ENCODE assay signal across 27 cellular contexts in the genomic region with DNA sequence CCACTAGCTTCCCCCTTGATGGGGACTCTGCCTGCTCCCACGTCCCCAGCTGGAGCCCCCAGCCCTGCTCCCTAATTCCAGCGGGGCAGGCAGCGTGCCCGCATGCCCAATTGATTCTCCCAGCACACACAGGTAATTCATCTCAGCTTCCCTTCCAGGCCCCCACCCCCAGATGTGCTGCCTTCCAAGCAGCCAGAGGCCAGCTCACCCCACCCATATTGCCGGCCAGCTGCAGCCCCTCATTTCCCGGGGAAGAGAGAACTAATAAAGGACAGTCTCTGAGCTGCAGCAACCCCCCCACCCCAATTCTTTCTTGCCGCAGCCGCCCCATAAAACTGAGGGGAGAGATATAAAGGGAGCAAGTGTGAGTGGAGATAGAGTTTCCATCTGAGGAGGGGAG.
"Had no signal": no experiment of that assay in that cellular context is flagged by ENCODE, and none has a peak within 500 bp of the region (broad histone marks: within the 10 kb centered on the region; RNA-seq: fewer than 3 reads in every experiment).

No MANE protein-coding gene starts in this region.

- H3K36me3 ChIP-seq: neutrophil, pancreas, prostate gland, right atrium auricular region, stomach, thoracic aorta, thyroid gland, tibial nerve, upper lobe of left lung, uterus had no signal

- H3K4me2 ChIP-seq: smooth muscle cell had no signal

- H3K4me3 ChIP-seq: pancreas, prostate gland, right atrium auricular region, skin epidermis, smooth muscle cell, stomach, thoracic aorta, thyroid gland, tibial nerve, upper lobe of left lung, uterus had no signal

- H3K9me3 Mint-ChIP-seq: natural killer cell treated with Interleukin-12 subunit alpha and Interleukin-12 subunit beta and Interleukin-15 and Interleukin-18, amount 100 ng/mL, for 72 hours; neural crest cell; stimulated activated effector memory CD8-positive, alpha-beta T cell treated with anti-CD3 and anti-CD28 coated beads, Interleukin-12 subunit alpha, Interleukin-12 subunit beta, amount 100 ng/mL, for 72 hours; stimulated activated naive B cell treated with anti-CD40 and anti-IgM and Interleukin-4, amounts not matched to agents 10 μg/mL and 1 μg/mL and 100 μg/mL, for 72 hours; stimulated activated naive CD8-positive, alpha-beta T cell treated with anti-CD3 and anti-CD28 coated beads, Interleukin-15, Interleukin-2, amounts not matched to agents 100 ng/mL and 50 ng/mL, for 24 hours had no signal

- H3K9me3 ChIP-seq: neutrophil, pancreas, prostate gland, right atrium auricular region, stomach, thoracic aorta, thyroid gland, tibial nerve, upper lobe of left lung, uterus had no signal

- DNase-seq: naive B cell; naive thymus-derived CD8-positive, alpha-beta T cell; nucleus accumbens; pancreas; retina; stimulated activated CD4-positive, alpha-beta T cell treated with anti-CD3 and anti-CD28 coated beads, Interleukin-15, amount 100 ng/mL, for 24 hours; stimulated activated CD4-positive, alpha-beta T cell treated with anti-CD3 and anti-CD28 coated beads, Interleukin-2, amount 100 ng/mL, for 24 hours; stimulated activated CD4-positive, alpha-beta T cell treated with anti-CD3 and anti-CD28 coated beads, Interleukin-2, amount 100 ng/mL, for 48 hours; stimulated activated CD4-positive, alpha-beta T cell treated with anti-CD3 and anti-CD28 coated beads, Interleukin-4, amount 100 ng/mL, for 24 hours; stimulated activated naive B cell treated with anti-CD40 and anti-IgM and Interleukin-4, amounts not matched to agents 10 μg/mL and 1 μg/mL and 100 μg/mL, for 72 hours; stimulated activated naive CD4-positive, alpha-beta T cell treated with Interleukin-2 at 50 U/mL for 16 hours; stomach; thyroid gland; trophoblast cell; upper lobe of left lung; uterus had no signal

- FAIRE-seq: pancreas had no signal

- H3K4me3 Mint-ChIP-seq: naive B cell; naive thymus-derived CD8-positive, alpha-beta T cell; natural killer cell treated with Interleukin-12 subunit alpha and Interleukin-12 subunit beta and Interleukin-15 and Interleukin-18, amount 100 ng/mL, for 72 hours; neural crest cell; stimulated activated effector memory CD8-positive, alpha-beta T cell treated with anti-CD3 and anti-CD28 coated beads, Interleukin-12 subunit alpha, Interleukin-12 subunit beta, amount 100 ng/mL, for 72 hours; stimulated activated naive B cell treated with anti-CD40 and anti-IgM and Interleukin-4, amounts not matched to agents 10 μg/mL and 1 μg/mL and 100 μg/mL, for 72 hours; stimulated activated naive CD8-positive, alpha-beta T cell treated with anti-CD3 and anti-CD28 coated beads, Interleukin-15, Interleukin-2, amounts not matched to agents 100 ng/mL and 50 ng/mL, for 24 hours had no signal

- H3K4me1 Mint-ChIP-seq: stimulated activated effector memory CD8-positive, alpha-beta T cell treated with anti-CD3 and anti-CD28 coated beads, Interleukin-12 subunit alpha, Interleukin-12 subunit beta, amount 100 ng/mL, for 72 hours; stimulated activated naive B cell treated with anti-CD40 and anti-IgM and Interleukin-4, amounts not matched to agents 10 μg/mL and 1 μg/mL and 100 μg/mL, for 72 hours had no signal

- H3K27me3 ChIP-seq: neutrophil, pancreas, right atrium auricular region, thyroid gland, tibial nerve, upper lobe of left lung, uterus had no signal

- H3K27me3 Mint-ChIP-seq: naive thymus-derived CD8-positive, alpha-beta T cell; natural killer cell treated with Interleukin-12 subunit alpha and Interleukin-12 subunit beta and Interleukin-15 and Interleukin-18, amount 100 ng/mL, for 72 hours; stimulated activated naive CD8-positive, alpha-beta T cell treated with anti-CD3 and anti-CD28 coated beads, Interleukin-15, Interleukin-2, amounts not matched to agents 100 ng/mL and 50 ng/mL, for 24 hours had no signal

- H3K27ac Mint-ChIP-seq: naive thymus-derived CD8-positive, alpha-beta T cell; natural killer cell treated with Interleukin-12 subunit alpha and Interleukin-12 subunit beta and Interleukin-15 and Interleukin-18, amount 100 ng/mL, for 72 hours; stimulated activated effector memory CD8-positive, alpha-beta T cell treated with anti-CD3 and anti-CD28 coated beads, Interleukin-12 subunit alpha, Interleukin-12 subunit beta, amount 100 ng/mL, for 72 hours; stimulated activated naive B cell treated with anti-CD40 and anti-IgM and Interleukin-4, amounts not matched to agents 10 μg/mL and 1 μg/mL and 100 μg/mL, for 72 hours; stimulated activated naive CD8-positive, alpha-beta T cell treated with anti-CD3 and anti-CD28 coated beads, Interleukin-15, Interleukin-2, amounts not matched to agents 100 ng/mL and 50 ng/mL, for 24 hours had no signal

- H3K4me1 ChIP-seq: pancreas, prostate gland, uterus had no signal

- H3K27ac ChIP-seq: neutrophil, pancreas, prostate gland, right atrium auricular region, skin epidermis, stomach, thoracic aorta, thyroid gland, tibial nerve, upper lobe of left lung, uterus had no signal

- H3K36me3 Mint-ChIP-seq: naive B cell; naive thymus-derived CD8-positive, alpha-beta T cell; natural killer cell treated with Interleukin-12 subunit alpha and Interleukin-12 subunit beta and Interleukin-15 and Interleukin-18, amount 100 ng/mL, for 72 hours; stimulated activated effector memory CD8-positive, alpha-beta T cell treated with anti-CD3 and anti-CD28 coated beads, Interleukin-12 subunit alpha, Interleukin-12 subunit beta, amount 100 ng/mL, for 72 hours; stimulated activated naive B cell treated with anti-CD40 and anti-IgM and Interleukin-4, amounts not matched to agents 10 μg/mL and 1 μg/mL and 100 μg/mL, for 72 hours had no signal
